Comparison of ENCODE assay signal across 1 cellular context in genomic region chr10:84125910-84126784, GRCh38.
TF ChIP-seq lines count a peak whose summit lies in the region.

No MANE protein-coding gene starts in this region.

TF ChIP-seq in HEK293, 187 proteins besides CTCF, POLR2A, EP300 and RAD21:
- peak; percentile 35 for TF ChIP-seq SETDB1 (IDR thresholded peaks at IDR 0.05; ENCODE audit: insufficient read length, low read length)
TF ChIP-seq in HEK293: peak in this region for 1; not testable (repeated sequence) for 186.
